ENCODE assay signal across 4 cellular contexts in the genomic region with DNA sequence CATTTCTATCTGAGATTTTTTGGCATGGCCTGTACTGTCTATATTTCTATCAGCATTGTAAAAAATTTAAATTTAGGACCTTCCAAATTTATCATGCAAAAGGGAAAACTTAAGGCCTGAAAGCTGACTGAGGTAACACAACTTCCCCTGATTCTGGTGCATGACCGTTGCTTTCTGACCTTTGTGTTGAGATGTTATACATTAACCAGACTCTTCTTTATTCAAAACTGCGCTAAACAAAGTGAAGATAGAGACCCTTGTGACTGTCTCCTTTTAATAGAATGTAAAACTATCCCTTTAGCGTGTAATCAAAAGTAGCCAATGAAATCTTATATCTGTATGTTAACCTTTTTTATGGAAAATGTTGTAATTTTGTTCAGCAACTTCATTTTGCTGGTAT. TPM values are rescaled to one million over a fixed set of nuclear protein-coding genes. Genes with fewer than 3 reads are reported as not detected.
"Had no signal": no experiment of that assay in that cellular context is flagged by ENCODE, and none has a peak within 500 bp of the region (broad histone marks: within the 10 kb centered on the region; RNA-seq: fewer than 3 reads in every experiment).

No MANE protein-coding gene starts in this region.

RNA-seq across cellular contexts. Expression of a gene that starts 1.9 kb away (rescaled TPM):
- total RNA-seq: HT-29, HT1080, IMR-90 had no signal
- polyA plus RNA-seq: IgD-negative memory B cell, IMR-90 had no signal
